Comparison of ENCODE assay signal across 1 cellular context in genomic region chr16:15888072-15888976, GRCh38.
TF ChIP-seq lines count a peak whose summit lies in the region.

Gene CEP20, minus strand, starts transcription at chr16:15888603. Its CDS starts 18 bp downstream, at chr16:15888585.

TF ChIP-seq in HEK293, 187 proteins besides CTCF, POLR2A, EP300 and RAD21 (continued from another document and continues in another):
- TF ChIP-seq SP3 (tag by site-specific recombination; IDR thresholded peaks at IDR 0.05) (peak; percentile 94), ZNF10 (tag by site-specific recombination; IDR thresholded peaks at IDR 0.05) (no peak), YY1 (tag by site-specific recombination; IDR thresholded peaks at IDR 0.05) (peak; percentile 94), ZFHX2 (tag by site-specific recombination; conservative IDR thresholded peaks at IDR 0.05) (peak; percentile 70), EGR2 (tag by site-specific recombination; IDR thresholded peaks at IDR 0.05; ENCODE audit: low read depth) (peak; percentile 77), ZNF138 (tag by site-specific recombination; IDR thresholded peaks at IDR 0.05; ENCODE audit: borderline replicate concordance) (no peak), ZSCAN16 (tag by site-specific recombination; IDR thresholded peaks at IDR 0.05) (no peak), ZNF157 (tag by site-specific recombination; IDR thresholded peaks at IDR 0.05) (no peak), ZNF16 (tag by site-specific recombination; IDR thresholded peaks at IDR 0.05; ENCODE audit: low read depth) (no peak), GLI2 (tag by site-specific recombination; IDR thresholded peaks at IDR 0.05; ENCODE audit: borderline replicate concordance, low read depth) (no peak), ZNF169 (tag by site-specific recombination; IDR thresholded peaks at IDR 0.05) (no peak), ZNF704 (tag by site-specific recombination; IDR thresholded peaks at IDR 0.05) (no peak), REPIN1 (tag by site-specific recombination; IDR thresholded peaks at IDR 0.05; ENCODE audit: low read depth) (peak; percentile 49; the same call in 1 of the 2 replicates), ZNF843 (tag by site-specific recombination; IDR thresholded peaks at IDR 0.05) (0 out of 2 replicates have a peak, but pooled peaks have one; percentile 24), ZSCAN5A (tag by site-specific recombination; IDR thresholded peaks at IDR 0.05) (no peak), ZNF555 (tag by site-specific recombination; conservative IDR thresholded peaks at IDR 0.05) (no peak), ZNF391 (tag by site-specific recombination; IDR thresholded peaks at IDR 0.05; ENCODE audit: borderline replicate concordance, low read depth) (0 out of 2 replicates have a peak, but pooled peaks have one; percentile 59), ZNF626 (tag by site-specific recombination; IDR thresholded peaks at IDR 0.05) (no peak), ZFP37 (tag by site-specific recombination; IDR thresholded peaks at IDR 0.05) (no peak), SP2 (tag by site-specific recombination; IDR thresholded peaks at IDR 0.05) (peak; percentile 99), ZBTB49 (tag by site-specific recombination; IDR thresholded peaks at IDR 0.05; ENCODE audit: low read depth) (no peak), ELK4 (IDR thresholded peaks at IDR 0.05; ENCODE audit: borderline replicate concordance, low read depth, low read length) (peak; percentile 90; the same call in 1 of the 2 replicates), ZBTB26 (tag by site-specific recombination; optimal IDR thresholded peaks at IDR 0.05) (peak; percentile 39), ZNF223 (tag by site-specific recombination; IDR thresholded peaks at IDR 0.05) (no peak), ZNF560 (tag by site-specific recombination; IDR thresholded peaks at IDR 0.05; ENCODE audit: borderline replicate concordance) (no peak), ZIC2 (tag by site-specific recombination; IDR thresholded peaks at IDR 0.05) (peak; percentile 53; the same call in 1 of the 2 replicates), HOXA7 (CRISPR knock-in tag; IDR thresholded peaks at IDR 0.05; ENCODE audit: borderline replicate concordance) (no peak), ZNF623 (tag by site-specific recombination; IDR thresholded peaks at IDR 0.05) (no peak), ZBTB21 (tag by site-specific recombination; IDR thresholded peaks at IDR 0.05) (no peak), ZNF280C (tag by site-specific recombination; IDR thresholded peaks at IDR 0.05) (no peak), ZNF510 (tag by site-specific recombination; IDR thresholded peaks at IDR 0.05; ENCODE audit: insufficient replicate concordance) (no peak), MEIS1 (CRISPR knock-in tag; IDR thresholded peaks at IDR 0.05; ENCODE audit: borderline replicate concordance) (no peak), ZSCAN18 (tag by site-specific recombination; IDR thresholded peaks at IDR 0.05) (no peak), OVOL3 (tag by site-specific recombination; IDR thresholded peaks at IDR 0.05) (no peak), ZNF548 (tag by site-specific recombination; IDR thresholded peaks at IDR 0.05) (no peak), TCF7L2 (IDR thresholded peaks at IDR 0.05; ENCODE audit: borderline replicate concordance, low read depth, low read length) (no peak), ZNF211 (tag by site-specific recombination; IDR thresholded peaks at IDR 0.05; ENCODE audit: low read depth) (no peak), ZBTB6 (tag by site-specific recombination; IDR thresholded peaks at IDR 0.05) (no peak), ZNF174 (tag by site-specific recombination; IDR thresholded peaks at IDR 0.05) (no peak), ZNF311 (tag by site-specific recombination; IDR thresholded peaks at IDR 0.05; ENCODE audit: borderline replicate concordance) (no peak), ZEB2 (tag by site-specific recombination; IDR thresholded peaks at IDR 0.05) (no peak), ZNF530 (tag by site-specific recombination; IDR thresholded peaks at IDR 0.05; ENCODE audit: low read depth) (no peak), ZNF146 (tag by site-specific recombination; IDR thresholded peaks at IDR 0.05) (no peak), ZNF521 (tag by site-specific recombination; IDR thresholded peaks at IDR 0.05) (no peak), INSM2 (tag by site-specific recombination; IDR thresholded peaks at IDR 0.05) (no peak), ZNF26 (tag by site-specific recombination; IDR thresholded peaks at IDR 0.05) (no peak)
